27 cellular contexts compared by ENCODE assay signal in the genomic region with DNA sequence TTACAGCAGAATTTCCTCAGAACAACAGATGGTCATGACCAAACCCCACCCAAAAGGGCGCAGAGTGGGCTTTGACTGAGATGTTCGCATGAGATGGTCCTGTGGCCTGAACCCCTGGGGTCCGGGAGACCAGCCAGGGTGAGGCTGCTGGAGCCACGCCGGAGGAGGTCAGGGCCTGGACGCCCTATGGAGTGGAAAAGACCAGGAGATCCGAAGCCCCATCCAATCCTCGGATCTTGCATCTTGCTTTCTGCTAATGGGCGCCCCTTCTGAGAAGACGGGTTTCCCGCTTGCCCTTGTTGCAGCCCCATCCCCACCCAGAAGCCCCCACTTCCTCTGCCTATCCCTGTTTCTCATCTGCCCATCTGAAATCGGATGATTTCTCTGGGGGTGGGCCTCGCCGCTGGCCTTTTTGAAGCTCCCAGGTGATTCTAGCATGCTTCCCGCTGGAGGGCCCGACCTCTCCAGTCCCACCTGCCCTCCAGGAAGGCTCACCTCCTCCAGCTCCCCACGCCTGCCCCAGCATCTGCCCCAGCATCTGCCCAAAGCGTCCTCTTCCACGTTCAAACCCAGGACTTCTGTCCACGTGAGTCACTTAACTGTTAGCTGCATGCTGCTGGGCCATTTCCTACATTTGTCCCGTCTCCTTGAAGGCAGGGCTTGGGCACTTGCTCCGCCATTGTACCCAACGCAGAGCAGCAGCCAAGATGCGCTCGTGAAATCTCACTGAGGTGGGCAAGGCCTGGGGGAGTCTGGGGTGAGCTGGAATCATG. TPM values are rescaled to one million over a fixed set of nuclear protein-coding genes. Genes with fewer than 3 reads are reported as not detected.
"Had no signal": no experiment of that assay in that cellular context is flagged by ENCODE, and none has a peak within 500 bp of the region (broad histone marks: within the 10 kb centered on the region; RNA-seq: fewer than 3 reads in every experiment).

No MANE protein-coding gene starts in this region.

- H3K4me3 Mint-ChIP-seq: activated naive CD8-positive, alpha-beta T cell treated with anti-CD3 and anti-CD28 coated beads for 36 hours; activated T-helper 17 cell treated with anti-CD3 and anti-CD28 coated beads, Interleukin-2, amount 50 U/mL, for 72 hours; mesothelial cell of epicardium; neural progenitor cell; stimulated activated effector memory CD8-positive, alpha-beta T cell treated with anti-CD3 and anti-CD28 coated beads, Interleukin-12 subunit alpha, Interleukin-12 subunit beta, amount 100 ng/mL, for 72 hours; stimulated activated naive CD8-positive, alpha-beta T cell treated with anti-CD3 and anti-CD28 coated beads, Interleukin-15, amount 100 ng/mL, for 72 hours; type B pancreatic cell had no signal

- H3K36me3 ChIP-seq: heart left ventricle, left ventricle myocardium inferior, neural progenitor cell, prostate gland, right atrium auricular region, thoracic aorta had no signal

- H3K4me3 ChIP-seq: heart left ventricle, left ventricle myocardium inferior, neural progenitor cell, prostate gland, right atrium auricular region, skin epidermis, thoracic aorta had no signal

- H3K27ac ChIP-seq: heart left ventricle, left ventricle myocardium inferior, neural progenitor cell, prostate gland, right atrium auricular region, skin epidermis, thoracic aorta had no signal

- H3K9me3 ChIP-seq: heart left ventricle, left ventricle myocardium inferior, prostate gland, right atrium auricular region, thoracic aorta had no signal

- H3K36me3 Mint-ChIP-seq: activated naive CD8-positive, alpha-beta T cell treated with anti-CD3 and anti-CD28 coated beads for 36 hours; mesothelial cell of epicardium; naive thymus-derived CD8-positive, alpha-beta T cell; neural progenitor cell; stimulated activated effector memory CD8-positive, alpha-beta T cell treated with anti-CD3 and anti-CD28 coated beads, Interleukin-12 subunit alpha, Interleukin-12 subunit beta, amount 100 ng/mL, for 72 hours; type B pancreatic cell had no signal

- H3K9me3 Mint-ChIP-seq: activated naive CD8-positive, alpha-beta T cell treated with anti-CD3 and anti-CD28 coated beads for 36 hours; activated T-helper 17 cell treated with anti-CD3 and anti-CD28 coated beads, Interleukin-2, amount 50 U/mL, for 72 hours; stimulated activated effector memory CD8-positive, alpha-beta T cell treated with anti-CD3 and anti-CD28 coated beads, Interleukin-12 subunit alpha, Interleukin-12 subunit beta, amount 100 ng/mL, for 72 hours; stimulated activated naive CD8-positive, alpha-beta T cell treated with anti-CD3 and anti-CD28 coated beads, Interleukin-15, amount 100 ng/mL, for 72 hours; type B pancreatic cell had no signal

- H3K27me3 Mint-ChIP-seq: activated T-helper 17 cell treated with anti-CD3 and anti-CD28 coated beads, Interleukin-2, amount 50 U/mL, for 72 hours; type B pancreatic cell had no signal

- DNase-seq: activated CD4-positive, alpha-beta T cell treated with anti-CD3 and anti-CD28 coated beads for 1 hour; activated naive CD4-positive, alpha-beta T cell treated with Interleukin-2 at 50 U/mL for 16 hours; activated naive CD8-positive, alpha-beta T cell treated with anti-CD3 and anti-CD28 coated beads for 36 hours; activated T-cell treated with anti-CD3 and anti-CD28 coated beads, Interleukin-2, amount 50 U/mL, for 1 hour; cortex of kidney; heart left ventricle; left ventricle myocardium inferior; naive thymus-derived CD8-positive, alpha-beta T cell; stimulated activated CD4-positive, alpha-beta T cell treated with anti-CD3 and anti-CD28 coated beads, Interleukin-2, amount 100 ng/mL, for 24 hours; stimulated activated naive CD8-positive, alpha-beta T cell treated with anti-CD3 and anti-CD28 coated beads, Interleukin-15, amount 100 ng/mL, for 72 hours; T-helper 9 cell had no signal

- H3K4me1 Mint-ChIP-seq: activated naive CD8-positive, alpha-beta T cell treated with anti-CD3 and anti-CD28 coated beads for 36 hours; activated T-helper 17 cell treated with anti-CD3 and anti-CD28 coated beads, Interleukin-2, amount 50 U/mL, for 72 hours; naive thymus-derived CD8-positive, alpha-beta T cell; neural progenitor cell; stimulated activated effector memory CD8-positive, alpha-beta T cell treated with anti-CD3 and anti-CD28 coated beads, Interleukin-12 subunit alpha, Interleukin-12 subunit beta, amount 100 ng/mL, for 72 hours; stimulated activated naive CD8-positive, alpha-beta T cell treated with anti-CD3 and anti-CD28 coated beads, Interleukin-15, amount 100 ng/mL, for 72 hours had no signal

- ATAC-seq: activated T-helper 17 cell treated with anti-CD3 and anti-CD28 coated beads, Interleukin-2, amount 50 U/mL, for 72 hours; heart left ventricle; naive thymus-derived CD8-positive, alpha-beta T cell; stimulated activated effector memory CD8-positive, alpha-beta T cell treated with anti-CD3 and anti-CD28 coated beads, Interleukin-12 subunit alpha, Interleukin-12 subunit beta, amount 100 ng/mL, for 72 hours; stimulated activated naive CD8-positive, alpha-beta T cell treated with anti-CD3 and anti-CD28 coated beads, Interleukin-15, amount 100 ng/mL, for 72 hours had no signal

- H3K4me1 ChIP-seq: left ventricle myocardium inferior, neural progenitor cell, prostate gland, right atrium auricular region had no signal

- H3K27me3 ChIP-seq: heart left ventricle, neural progenitor cell, right atrium auricular region had no signal

- H3K27ac Mint-ChIP-seq: activated naive CD8-positive, alpha-beta T cell treated with anti-CD3 and anti-CD28 coated beads for 36 hours; activated T-helper 17 cell treated with anti-CD3 and anti-CD28 coated beads, Interleukin-2, amount 50 U/mL, for 72 hours; mesothelial cell of epicardium; naive thymus-derived CD8-positive, alpha-beta T cell; neural progenitor cell; stimulated activated effector memory CD8-positive, alpha-beta T cell treated with anti-CD3 and anti-CD28 coated beads, Interleukin-12 subunit alpha, Interleukin-12 subunit beta, amount 100 ng/mL, for 72 hours; stimulated activated naive CD8-positive, alpha-beta T cell treated with anti-CD3 and anti-CD28 coated beads, Interleukin-15, amount 100 ng/mL, for 72 hours; type B pancreatic cell had no signal

RNA-seq across cellular contexts. Expression of a gene that starts 4.3 kb away (rescaled TPM):
- total RNA-seq: activated naive CD8-positive, alpha-beta T cell treated with anti-CD3 and anti-CD28 coated beads for 36 hours; astrocyte; epithelial cell of proximal tubule; fibroblast of villous mesenchyme; heart left ventricle; kidney epithelial cell; left ventricle myocardium inferior; lung microvascular endothelial cell; naive thymus-derived CD8-positive, alpha-beta T cell; osteoblast; prostate gland; right atrium auricular region; T-helper 1 cell treated with Interleukin-12 subunit alpha and Interleukin-12 subunit beta and Interleukin-4 antibody, amounts not matched to agents 30 ng/mL and 1 ng/mL, for 36 hours; thoracic aorta had no signal
- polyA plus RNA-seq: naive thymus-derived CD8-positive, alpha-beta T cell had no signal
